In the genomic region with DNA sequence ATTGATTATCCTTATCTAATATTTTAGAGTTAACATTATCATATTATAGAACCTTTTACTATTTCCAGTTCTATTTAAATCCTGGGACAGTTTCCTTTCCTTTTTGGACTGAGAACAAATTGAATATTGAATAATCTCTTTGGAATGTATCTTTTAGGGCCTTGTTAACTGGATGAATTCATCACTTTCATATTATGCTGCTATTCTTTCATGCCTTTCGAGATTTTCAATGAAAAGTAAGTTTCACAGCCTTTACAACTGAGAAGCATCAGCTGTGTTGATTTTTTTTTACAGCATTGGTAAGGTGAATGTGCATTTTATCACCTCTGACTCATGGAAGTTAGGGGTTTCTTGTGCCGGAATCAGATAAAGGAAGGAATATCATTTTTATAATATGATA, we compare ENCODE assay signal across 20 cellular contexts. TPM values are rescaled to one million over a fixed set of nuclear protein-coding genes. Genes with fewer than 3 reads are reported as not detected.
DNase-seq lines count a peak whose midpoint lies in the region; ATAC-seq, FAIRE-seq and TF ChIP-seq lines count a peak whose summit lies in the region.
"Had no signal": no experiment of that assay in that cellular context is flagged by ENCODE, and none has a peak within 500 bp of the region (broad histone marks: within the 10 kb centered on the region; RNA-seq: fewer than 3 reads in every experiment).

No MANE protein-coding gene starts in this region.

- no peak for ATAC-seq in thoracic aorta (ENCODE audit: insufficient number of reproducible peaks, low FRiP score, low read depth)
- ATAC-seq in T-cell (replicated peaks in 1 of 4) = no peak
- no peak for ATAC-seq in GM21576 (IDR thresholded peaks at IDR 0.05; ENCODE audit: unreplicated experiment)
- ATAC-seq: esophagus mucosa; lower lobe of right lung; natural killer cell treated with Interleukin-12 subunit alpha and Interleukin-12 subunit beta and Interleukin-15 and Interleukin-18, amount 100 ng/mL, for 72 hours had no signal

- no peaks in the 10 kb centered on the region for H3K9me3 Mint-ChIP-seq in astrocyte (ENCODE audit: unreplicated experiment)
- H3K9me3 Mint-ChIP-seq in T-cell = no peaks in the 10 kb centered on the region
- H3K9me3 Mint-ChIP-seq: natural killer cell treated with Interleukin-12 subunit alpha and Interleukin-12 subunit beta and Interleukin-15 and Interleukin-18, amount 100 ng/mL, for 72 hours had no signal

- H3K9me3 ChIP-seq in astrocyte (ENCODE audit: insufficient read depth, low read depth, low read length) (no peaks in the 10 kb centered on the region), thoracic aorta (no peaks in the 10 kb centered on the region)
- H3K9me3 ChIP-seq: lower lobe of right lung had no signal

- DNase-seq in HS-5 (ENCODE audit: low read depth) (peak; percentile 29), astrocyte (ENCODE audit: low read depth) (peak; percentile 74), fibroblast of villous mesenchyme (ENCODE audit: low read depth) (peak; percentile 33), thoracic aorta (ENCODE audit: low spot score) (no peak), T-cell (no peak), NCI-H146 (lab: John Stamatoyannopoulos, UW) (no peak)
- DNase-seq: activated CD8-positive, alpha-beta memory T cell treated with anti-CD3 and anti-CD28 coated beads, Interleukin-2, amount 50 U/mL, for 48 hours; lower lobe of right lung; NCI-H524 treated with DMSO at 0.1 percent for 48 hours; PC-9; retina; stimulated activated CD8-positive, alpha-beta memory T cell treated with anti-CD3 and anti-CD28 coated beads, Interleukin-4, amount 100 ng/mL, for 48 hours; trophoblast cell had no signal

- CTCF ChIA-PET in T-cell (lab: Charles Lee) = no interaction called here

- H3K4me1 ChIP-seq in astrocyte (ENCODE audit: insufficient read depth, low read length) = peaks cover 19% of the 10 kb centered on the region
- H3K4me1 ChIP-seq in thoracic aorta (ENCODE audit: control insufficient read depth in 1 of 2, low read depth in 2 of 2) = peaks cover 20 to 48% of the 10 kb centered on the region in 2 donors

- FAIRE-seq in astrocyte (lab: Jason Lieb, UNC) = peak; percentile 68
- FAIRE-seq: colon, GM18507, GM19239 had no signal

- H3K36me3 ChIP-seq in astrocyte (ENCODE audit: insufficient read depth, low read length) (peaks cover 6% of the 10 kb centered on the region), thoracic aorta (no peaks in the 10 kb centered on the region)
- H3K36me3 ChIP-seq: lower lobe of right lung had no signal

- H3K4me3 ChIP-seq in astrocyte (ENCODE audit: insufficient read depth, low read depth, low read length) (no peak overlapping the region), fibroblast of villous mesenchyme (ENCODE audit: low read depth, low read length) (no peak overlapping the region), thoracic aorta (peak overlapping the region; percentile 30)
- H3K4me3 ChIP-seq: lower lobe of right lung, PC-9 had no signal

- no peaks in the 10 kb centered on the region for H3K27me3 Mint-ChIP-seq in astrocyte (ENCODE audit: low read depth, unreplicated experiment)
- H3K27me3 Mint-ChIP-seq in T-cell = no peaks in the 10 kb centered on the region
- H3K27me3 Mint-ChIP-seq: activated naive CD8-positive, alpha-beta T cell; natural killer cell treated with Interleukin-12 subunit alpha and Interleukin-12 subunit beta and Interleukin-15 and Interleukin-18, amount 100 ng/mL, for 72 hours had no signal

- H3K27me3 ChIP-seq in astrocyte (ENCODE audit: insufficient read depth, low read length) (no peaks in the 10 kb centered on the region), thoracic aorta (replicated peaks; ENCODE audit: insufficient read depth) (no peaks in the 10 kb centered on the region)

- H3K27ac ChIP-seq in astrocyte (ENCODE audit: low read depth, low read length) (peak overlapping the region; percentile 58), thoracic aorta (peak overlapping the region in 1 of 2 donors; percentile 40)
- H3K27ac ChIP-seq: lower lobe of right lung, PC-9 had no signal

- H3K4me1 Mint-ChIP-seq in astrocyte (ENCODE audit: low read depth, unreplicated experiment) (peaks cover 26% of the 10 kb centered on the region), T-cell (peaks cover 0 to 2% (median 0%) of the 10 kb centered on the region in 3 donors)

- peaks cover 3% of the 10 kb centered on the region for H3K36me3 Mint-ChIP-seq in astrocyte (ENCODE audit: low read depth, unreplicated experiment)
- peaks cover 16% of the 10 kb centered on the region for H3K36me3 Mint-ChIP-seq in T-cell
- H3K36me3 Mint-ChIP-seq: natural killer cell treated with Interleukin-12 subunit alpha and Interleukin-12 subunit beta and Interleukin-15 and Interleukin-18, amount 100 ng/mL, for 72 hours had no signal

- TF ChIP-seq CTCF in astrocyte (IDR thresholded peaks at IDR 0.05; ENCODE audit: insufficient read depth, low read depth, low read length) (no peak), fibroblast of villous mesenchyme (IDR thresholded peaks at IDR 0.05; ENCODE audit: insufficient read depth, low read depth, low read length) (no peak), thoracic aorta (IDR thresholded peaks at IDR 0.05) (no peak)

- H3K27ac Mint-ChIP-seq in astrocyte (ENCODE audit: unreplicated experiment) (peak overlapping the region; percentile 60), T-cell (no peak overlapping the region)
- H3K27ac Mint-ChIP-seq: activated naive CD8-positive, alpha-beta T cell; natural killer cell treated with Interleukin-12 subunit alpha and Interleukin-12 subunit beta and Interleukin-15 and Interleukin-18, amount 100 ng/mL, for 72 hours had no signal

- peak overlapping the region; percentile 66 for H3K4me2 ChIP-seq in astrocyte (ENCODE audit: low read length)
- H3K4me2 ChIP-seq: PC-9 had no signal

- H3K4me3 Mint-ChIP-seq in astrocyte (ENCODE audit: unreplicated experiment) = no peak overlapping the region
- no peak overlapping the region for H3K4me3 Mint-ChIP-seq in T-cell
- H3K4me3 Mint-ChIP-seq: activated naive CD8-positive, alpha-beta T cell; natural killer cell treated with Interleukin-12 subunit alpha and Interleukin-12 subunit beta and Interleukin-15 and Interleukin-18, amount 100 ng/mL, for 72 hours had no signal

- no peak overlapping the region for H2AFZ ChIP-seq in astrocyte (ENCODE audit: low read depth, low read length)
- H2AFZ ChIP-seq: PC-9 had no signal

- H4K20me1 ChIP-seq in astrocyte (ENCODE audit: insufficient read depth, low read length) = peaks cover 38% of the 10 kb centered on the region

- POLR2A ChIA-PET in T-cell (lab: Charles Lee) = no interaction called here

- H3K79me2 ChIP-seq in astrocyte (ENCODE audit: insufficient read depth, low read length) = peaks cover 97% of the 10 kb centered on the region

- no peak overlapping the region for H3K9ac ChIP-seq in astrocyte (ENCODE audit: low read length)

RNA-seq across cellular contexts. Expression of a gene that starts 39.6 kb away (rescaled TPM):
- total RNA-seq in astrocyte (174 and 181 TPM in 2 replicates), fibroblast of villous mesenchyme (259 and 370 TPM in 2 replicates), thoracic aorta (100 to 1,000 TPM; 275 to 328 TPM), T-cell (10 to 100 TPM; 27.1 to 32.0 (median 29.6) TPM)

Comparison
In these comparisons a context has a peak if more than half of its experiments do, and no peak if none do; other contexts are left out.
1. DNase-seq: peak in HS-5 (single experiment), astrocyte (single experiment) and fibroblast of villous mesenchyme (single experiment); none in thoracic aorta (single experiment), T-cell (0 of 34) and NCI-H146 (single experiment).